Comparison of ENCODE assay signal across 16 cellular contexts in genomic region chr6:93678841-93679454, GRCh38.
DNase-seq lines count a peak whose midpoint lies in the region; ATAC-seq, FAIRE-seq and TF ChIP-seq lines count a peak whose summit lies in the region.
"Had no signal": no experiment of that assay in that cellular context is flagged by ENCODE, and none has a peak within 500 bp of the region (broad histone marks: within the 10 kb centered on the region; RNA-seq: fewer than 3 reads in every experiment).

No MANE protein-coding gene starts in this region.

- H3K79me2 ChIP-seq in astrocyte (ENCODE audit: insufficient read depth, low read length): no peaks in the 10 kb centered on the region

- TF ChIP-seq CTCF in astrocyte (IDR thresholded peaks at IDR 0.05; ENCODE audit: insufficient read depth, low read depth, low read length): no peak

- no peaks in the 10 kb centered on the region for H3K36me3 Mint-ChIP-seq in astrocyte (ENCODE audit: low read depth, unreplicated experiment)
- H3K36me3 Mint-ChIP-seq in activated naive CD4-positive, alpha-beta T cell treated with anti-CD3 and anti-CD28 coated beads, Interleukin-2, amount 50 U/mL, for 72 hours: no peaks in the 10 kb centered on the region

- FAIRE-seq in A204.1 (lab: Jason Lieb, UNC) (peak; percentile 95), astrocyte (lab: Jason Lieb, UNC) (no peak)

- peak overlapping the region; percentile 45 for H3K4me3 ChIP-seq in astrocyte (ENCODE audit: insufficient read depth, low read depth, low read length)

- H3K27me3 Mint-ChIP-seq in astrocyte (ENCODE audit: low read depth, unreplicated experiment): no peaks in the 10 kb centered on the region
- H3K27me3 Mint-ChIP-seq: activated T-helper 17 cell treated with anti-CD3 and anti-CD28 coated beads, Interleukin-2, amount 50 U/mL, for 72 hours had no signal

- peaks cover 4% of the 10 kb centered on the region for H3K4me1 ChIP-seq in astrocyte (ENCODE audit: insufficient read depth, low read length)
- H3K4me1 ChIP-seq: BE2C had no signal

- H3K36me3 ChIP-seq in astrocyte (ENCODE audit: insufficient read depth, low read length): no peaks in the 10 kb centered on the region
- H3K36me3 ChIP-seq: BE2C had no signal

- H3K9me3 Mint-ChIP-seq in astrocyte (ENCODE audit: unreplicated experiment): no peaks in the 10 kb centered on the region
- peaks cover 0 to 4% of the 10 kb centered on the region in 2 donors for H3K9me3 Mint-ChIP-seq in activated naive CD4-positive, alpha-beta T cell treated with anti-CD3 and anti-CD28 coated beads, Interleukin-2, amount 50 U/mL, for 72 hours

- H3K27ac Mint-ChIP-seq in astrocyte (ENCODE audit: unreplicated experiment): no peak overlapping the region
- H3K27ac Mint-ChIP-seq in activated naive CD4-positive, alpha-beta T cell treated with anti-CD3 and anti-CD28 coated beads, Interleukin-2, amount 50 U/mL, for 72 hours: no peak overlapping the region
- H3K27ac Mint-ChIP-seq: activated T-helper 17 cell treated with anti-CD3 and anti-CD28 coated beads, Interleukin-2, amount 50 U/mL, for 72 hours had no signal

- no peaks in the 10 kb centered on the region for H3K27me3 ChIP-seq in astrocyte (ENCODE audit: insufficient read depth, low read length)
- H3K27me3 ChIP-seq: BE2C had no signal

- H3K9me3 ChIP-seq in astrocyte (ENCODE audit: insufficient read depth, low read depth, low read length): no peaks in the 10 kb centered on the region
- H3K9me3 ChIP-seq: BE2C had no signal

- H3K4me1 Mint-ChIP-seq in astrocyte (ENCODE audit: low read depth, unreplicated experiment): peaks cover 22% of the 10 kb centered on the region
- H3K4me1 Mint-ChIP-seq: activated T-helper 17 cell treated with anti-CD3 and anti-CD28 coated beads, Interleukin-2, amount 50 U/mL, for 72 hours had no signal

- DNase-seq in HT-29 (ENCODE audit: low spot score) (peak; percentile 36), astrocyte (ENCODE audit: low read depth) (no peak), iris pigment epithelial cell (ENCODE audit: low read depth) (peak; percentile 4), retina (no peak), NCI-H2107 (lab: John Stamatoyannopoulos, UW) (no peak)
- no peak for DNase-seq in activated T-cell treated with anti-CD3 and anti-CD28 coated beads, Interleukin-2, amount 50 U/mL, for 48 hours
- DNase-seq in activated naive CD4-positive, alpha-beta T cell treated with anti-CD3 and anti-CD28 coated beads, Interleukin-2, amount 50 U/mL, for 72 hours (ENCODE audit: low spot score in 2 of 2): no peak
- DNase-seq: activated CD4-positive, alpha-beta T cell treated with anti-CD3 and anti-CD28 coated beads, Interleukin-2, amount 50 U/mL, for 4 hours; amniotic stem cell; BE2C; NCI-H1417 treated with DMSO at 0.1 percent for 48 hours; NCI-H82; Right ventricle myocardium superior had no signal

- peak overlapping the region; percentile 21 for H2AFZ ChIP-seq in astrocyte (ENCODE audit: low read depth, low read length)

- H4K20me1 ChIP-seq in astrocyte (ENCODE audit: insufficient read depth, low read length): no peaks in the 10 kb centered on the region

- ATAC-seq in activated naive CD4-positive, alpha-beta T cell treated with anti-CD3 and anti-CD28 coated beads, Interleukin-2, amount 50 U/mL, for 72 hours: no peak
- ATAC-seq: activated T-helper 17 cell treated with anti-CD3 and anti-CD28 coated beads, Interleukin-2, amount 50 U/mL, for 72 hours; HCT116 had no signal

- no peak overlapping the region for H3K27ac ChIP-seq in astrocyte (ENCODE audit: low read depth, low read length)

- H3K9ac ChIP-seq in astrocyte (ENCODE audit: low read length): peak overlapping the region; percentile 10

- H3K4me3 Mint-ChIP-seq in astrocyte (ENCODE audit: unreplicated experiment): no peak overlapping the region
- H3K4me3 Mint-ChIP-seq: activated T-helper 17 cell treated with anti-CD3 and anti-CD28 coated beads, Interleukin-2, amount 50 U/mL, for 72 hours had no signal

- peak overlapping the region; percentile 80 for H3K4me2 ChIP-seq in astrocyte (ENCODE audit: low read length)

Comparison
In these comparisons a context has a peak if more than half of its experiments do, and no peak if none do; other contexts are left out.
1. DNase-seq: peak in HT-29 (single experiment) and iris pigment epithelial cell (single experiment); none in astrocyte (single experiment), activated T-cell treated with anti-CD3 and anti-CD28 coated beads, Interleukin-2, amount 50 U/mL, for 48 hours (0 of 2), retina (single experiment), activated naive CD4-positive, alpha-beta T cell treated with anti-CD3 and anti-CD28 coated beads, Interleukin-2, amount 50 U/mL, for 72 hours (0 of 2) and NCI-H2107 (single experiment).